Comparison of ENCODE assay signal across 1 cellular context in the genomic region with DNA sequence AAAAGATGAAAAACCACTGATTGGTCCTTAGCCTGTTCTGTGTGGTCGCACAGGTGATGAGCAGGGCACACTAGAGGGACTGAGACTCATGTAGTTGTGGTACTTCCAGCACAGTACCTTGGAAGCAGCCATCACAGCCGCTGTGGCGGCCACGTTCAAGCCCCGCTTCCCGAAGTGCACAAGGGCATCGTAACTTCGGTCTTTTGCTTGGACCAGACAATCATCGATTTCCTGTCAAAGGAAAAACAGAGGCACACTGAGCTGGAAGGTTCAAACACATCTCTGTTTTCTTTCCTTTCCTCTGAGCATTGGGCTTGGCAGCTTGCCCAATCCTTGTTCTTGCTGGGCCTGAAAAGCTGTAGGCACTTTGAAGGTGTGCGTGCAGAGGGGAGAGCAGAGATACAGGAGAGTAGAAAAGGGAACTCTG.
TF ChIP-seq lines count a peak whose summit lies in the region.

No MANE protein-coding gene starts in this region.

TF ChIP-seq in HepG2, 621 proteins besides CTCF, POLR2A, EP300 and RAD21 (continues in another document):
- TF ChIP-seq SP5 (CRISPR knock-in tag; IDR thresholded peaks at IDR 0.05; ENCODE audit: borderline replicate concordance, low read depth) (no peak), PLRG1 (conservative IDR thresholded peaks at IDR 0.05) (no peak), TCF7 (IDR thresholded peaks at IDR 0.05; ENCODE audit: low read depth) (peak; percentile 80), ZNF709 (CRISPR knock-in tag; IDR thresholded peaks at IDR 0.05) (no peak), NFKBIZ (CRISPR knock-in tag; IDR thresholded peaks at IDR 0.05) (0 out of 2 replicates have a peak, but pooled peaks have one; percentile 31), ZNF772 (CRISPR knock-in tag; IDR thresholded peaks at IDR 0.05) (no peak), KDM2A (CRISPR knock-in tag; IDR thresholded peaks at IDR 0.05; ENCODE audit: borderline replicate concordance, low read depth) (peak; percentile 63), ZNF224 (CRISPR knock-in tag; IDR thresholded peaks at IDR 0.05) (no peak), MXD4 (CRISPR knock-in tag; IDR thresholded peaks at IDR 0.05) (no peak), BCL6 (CRISPR knock-in tag; IDR thresholded peaks at IDR 0.05) (peak; percentile 93), SP140L (CRISPR knock-in tag; IDR thresholded peaks at IDR 0.05; ENCODE audit: borderline replicate concordance) (no peak), ETV5 (CRISPR knock-in tag; IDR thresholded peaks at IDR 0.05; ENCODE audit: borderline replicate concordance) (peak; percentile 77; the same call in 1 of the 2 replicates), ZNF562 (CRISPR knock-in tag; IDR thresholded peaks at IDR 0.05; ENCODE audit: borderline replicate concordance) (no peak), ZMYM4 (CRISPR knock-in tag; IDR thresholded peaks at IDR 0.05) (peak; percentile 79), ZNF790 (CRISPR knock-in tag; IDR thresholded peaks at IDR 0.05; ENCODE audit: borderline replicate concordance) (no peak), SRY (CRISPR knock-in tag; IDR thresholded peaks at IDR 0.05) (no peak), NBN (conservative IDR thresholded peaks at IDR 0.05) (no peak), ZNF788 (CRISPR knock-in tag; IDR thresholded peaks at IDR 0.05; ENCODE audit: borderline replicate concordance) (peak; percentile 28; the same call in 1 of the 2 replicates), NONO (IDR thresholded peaks at IDR 0.05) (no peak), NONO (CRISPR knock-in tag; conservative IDR thresholded peaks at IDR 0.05) (peak; percentile 68), EED (CRISPR knock-in tag; IDR thresholded peaks at IDR 0.05) (no peak), ZKSCAN1 (IDR thresholded peaks at IDR 0.05; ENCODE audit: low read length) (no peak), CCDC6 (CRISPR knock-in tag; IDR thresholded peaks at IDR 0.05) (no peak), NCOA2 (CRISPR knock-in tag; IDR thresholded peaks at IDR 0.05) (peak; percentile 72), NKX3-1 (CRISPR knock-in tag; IDR thresholded peaks at IDR 0.05) (no peak), HHEX (CRISPR knock-in tag; IDR thresholded peaks at IDR 0.05) (no peak), ZNF468 (CRISPR knock-in tag; IDR thresholded peaks at IDR 0.05) (no peak), ZNF557 (CRISPR knock-in tag; IDR thresholded peaks at IDR 0.05) (no peak), ATRX (CRISPR knock-in tag; IDR thresholded peaks at IDR 0.05; ENCODE audit: borderline replicate concordance) (no peak), NAIF1 (CRISPR knock-in tag; IDR thresholded peaks at IDR 0.05; ENCODE audit: borderline replicate concordance) (no peak), ZNF619 (CRISPR knock-in tag; IDR thresholded peaks at IDR 0.05) (no peak), NFE2L1 (CRISPR knock-in tag; IDR thresholded peaks at IDR 0.05; ENCODE audit: borderline replicate concordance) (no peak), ATAD3A (CRISPR knock-in tag; IDR thresholded peaks at IDR 0.05) (no peak), ZNF451 (CRISPR knock-in tag; IDR thresholded peaks at IDR 0.05) (no peak), AGO1 (IDR thresholded peaks at IDR 0.05; ENCODE audit: low read depth, low read length, poor library complexity, severe bottlenecking) (no peak), MAF1 (CRISPR knock-in tag; IDR thresholded peaks at IDR 0.05; ENCODE audit: borderline replicate concordance) (no peak), ZBTB42 (CRISPR knock-in tag; IDR thresholded peaks at IDR 0.05) (no peak), ZSCAN30 (CRISPR knock-in tag; IDR thresholded peaks at IDR 0.05) (no peak)
- TF ChIP-seq, protein P1, sequence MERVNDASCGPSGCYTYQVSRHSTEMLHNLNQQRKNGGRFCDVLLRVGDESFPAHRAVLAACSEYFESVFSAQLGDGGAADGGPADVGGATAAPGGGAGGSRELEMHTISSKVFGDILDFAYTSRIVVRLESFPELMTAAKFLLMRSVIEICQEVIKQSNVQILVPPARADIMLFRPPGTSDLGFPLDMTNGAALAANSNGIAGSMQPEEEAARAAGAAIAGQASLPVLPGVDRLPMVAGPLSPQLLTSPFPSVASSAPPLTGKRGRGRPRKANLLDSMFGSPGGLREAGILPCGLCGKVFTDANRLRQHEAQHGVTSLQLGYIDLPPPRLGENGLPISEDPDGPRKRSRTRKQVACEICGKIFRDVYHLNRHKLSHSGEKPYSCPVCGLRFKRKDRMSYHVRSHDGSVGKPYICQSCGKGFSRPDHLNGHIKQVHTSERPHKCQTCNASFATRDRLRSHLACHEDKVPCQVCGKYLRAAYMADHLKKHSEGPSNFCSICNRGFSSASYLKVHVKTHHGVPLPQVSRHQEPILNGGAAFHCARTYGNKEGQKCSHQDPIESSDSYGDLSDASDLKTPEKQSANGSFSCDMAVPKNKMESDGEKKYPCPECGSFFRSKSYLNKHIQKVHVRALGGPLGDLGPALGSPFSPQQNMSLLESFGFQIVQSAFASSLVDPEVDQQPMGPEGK (CRISPR knock-in tag; IDR thresholded peaks at IDR 0.05), result peak; percentile 9; the same call in 1 of the 2 replicates
- TF ChIP-seq, protein P2, sequence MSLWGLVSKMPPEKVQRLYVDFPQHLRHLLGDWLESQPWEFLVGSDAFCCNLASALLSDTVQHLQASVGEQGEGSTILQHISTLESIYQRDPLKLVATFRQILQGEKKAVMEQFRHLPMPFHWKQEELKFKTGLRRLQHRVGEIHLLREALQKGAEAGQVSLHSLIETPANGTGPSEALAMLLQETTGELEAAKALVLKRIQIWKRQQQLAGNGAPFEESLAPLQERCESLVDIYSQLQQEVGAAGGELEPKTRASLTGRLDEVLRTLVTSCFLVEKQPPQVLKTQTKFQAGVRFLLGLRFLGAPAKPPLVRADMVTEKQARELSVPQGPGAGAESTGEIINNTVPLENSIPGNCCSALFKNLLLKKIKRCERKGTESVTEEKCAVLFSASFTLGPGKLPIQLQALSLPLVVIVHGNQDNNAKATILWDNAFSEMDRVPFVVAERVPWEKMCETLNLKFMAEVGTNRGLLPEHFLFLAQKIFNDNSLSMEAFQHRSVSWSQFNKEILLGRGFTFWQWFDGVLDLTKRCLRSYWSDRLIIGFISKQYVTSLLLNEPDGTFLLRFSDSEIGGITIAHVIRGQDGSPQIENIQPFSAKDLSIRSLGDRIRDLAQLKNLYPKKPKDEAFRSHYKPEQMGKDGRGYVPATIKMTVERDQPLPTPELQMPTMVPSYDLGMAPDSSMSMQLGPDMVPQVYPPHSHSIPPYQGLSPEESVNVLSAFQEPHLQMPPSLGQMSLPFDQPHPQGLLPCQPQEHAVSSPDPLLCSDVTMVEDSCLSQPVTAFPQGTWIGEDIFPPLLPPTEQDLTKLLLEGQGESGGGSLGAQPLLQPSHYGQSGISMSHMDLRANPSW (CRISPR knock-in tag; IDR thresholded peaks at IDR 0.05; ENCODE audit: borderline replicate concordance), result no peak
- TF ChIP-seq, protein P3, sequence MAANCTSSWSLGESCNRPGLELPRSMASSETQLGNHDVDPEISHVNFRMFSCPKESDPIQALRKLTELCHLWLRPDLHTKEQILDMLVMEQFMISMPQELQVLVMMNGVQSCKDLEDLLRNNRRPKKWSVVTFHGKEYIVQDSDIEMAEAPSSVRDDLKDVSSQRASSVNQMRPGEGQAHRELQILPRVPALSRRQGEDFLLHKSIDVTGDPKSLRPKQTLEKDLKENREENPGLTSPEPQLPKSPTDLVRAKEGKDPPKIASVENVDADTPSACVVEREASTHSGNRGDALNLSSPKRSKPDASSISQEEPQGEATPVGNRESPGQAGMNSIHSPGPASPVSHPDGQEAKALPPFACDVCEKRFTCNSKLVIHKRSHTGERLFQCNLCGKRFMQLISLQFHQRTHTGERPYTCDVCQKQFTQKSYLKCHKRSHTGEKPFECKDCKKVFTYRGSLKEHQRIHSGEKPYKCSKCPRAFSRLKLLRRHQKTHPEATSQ (CRISPR knock-in tag; IDR thresholded peaks at IDR 0.05; ENCODE audit: borderline replicate concordance), result peak; percentile 57; the same call in 1 of the 2 replicates
- TF ChIP-seq, protein P4, sequence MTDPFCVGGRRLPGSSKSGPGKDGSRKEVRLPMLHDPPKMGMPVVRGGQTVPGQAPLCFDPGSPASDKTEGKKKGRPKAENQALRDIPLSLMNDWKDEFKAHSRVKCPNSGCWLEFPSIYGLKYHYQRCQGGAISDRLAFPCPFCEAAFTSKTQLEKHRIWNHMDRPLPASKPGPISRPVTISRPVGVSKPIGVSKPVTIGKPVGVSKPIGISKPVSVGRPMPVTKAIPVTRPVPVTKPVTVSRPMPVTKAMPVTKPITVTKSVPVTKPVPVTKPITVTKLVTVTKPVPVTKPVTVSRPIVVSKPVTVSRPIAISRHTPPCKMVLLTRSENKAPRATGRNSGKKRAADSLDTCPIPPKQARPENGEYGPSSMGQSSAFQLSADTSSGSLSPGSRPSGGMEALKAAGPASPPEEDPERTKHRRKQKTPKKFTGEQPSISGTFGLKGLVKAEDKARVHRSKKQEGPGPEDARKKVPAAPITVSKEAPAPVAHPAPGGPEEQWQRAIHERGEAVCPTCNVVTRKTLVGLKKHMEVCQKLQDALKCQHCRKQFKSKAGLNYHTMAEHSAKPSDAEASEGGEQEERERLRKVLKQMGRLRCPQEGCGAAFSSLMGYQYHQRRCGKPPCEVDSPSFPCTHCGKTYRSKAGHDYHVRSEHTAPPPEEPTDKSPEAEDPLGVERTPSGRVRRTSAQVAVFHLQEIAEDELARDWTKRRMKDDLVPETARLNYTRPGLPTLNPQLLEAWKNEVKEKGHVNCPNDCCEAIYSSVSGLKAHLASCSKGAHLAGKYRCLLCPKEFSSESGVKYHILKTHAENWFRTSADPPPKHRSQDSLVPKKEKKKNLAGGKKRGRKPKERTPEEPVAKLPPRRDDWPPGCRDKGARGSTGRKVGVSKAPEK (CRISPR knock-in tag; IDR thresholded peaks at IDR 0.05; ENCODE audit: borderline replicate concordance), result 0 out of 2 replicates have a peak, but pooled peaks have one; percentile 33
- TF ChIP-seq, protein P5, sequence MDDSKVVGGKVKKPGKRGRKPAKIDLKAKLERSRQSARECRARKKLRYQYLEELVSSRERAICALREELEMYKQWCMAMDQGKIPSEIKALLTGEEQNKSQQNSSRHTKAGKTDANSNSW (CRISPR knock-in tag; IDR thresholded peaks at IDR 0.05; ENCODE audit: borderline replicate concordance), result no peak
- TF ChIP-seq, protein P6, sequence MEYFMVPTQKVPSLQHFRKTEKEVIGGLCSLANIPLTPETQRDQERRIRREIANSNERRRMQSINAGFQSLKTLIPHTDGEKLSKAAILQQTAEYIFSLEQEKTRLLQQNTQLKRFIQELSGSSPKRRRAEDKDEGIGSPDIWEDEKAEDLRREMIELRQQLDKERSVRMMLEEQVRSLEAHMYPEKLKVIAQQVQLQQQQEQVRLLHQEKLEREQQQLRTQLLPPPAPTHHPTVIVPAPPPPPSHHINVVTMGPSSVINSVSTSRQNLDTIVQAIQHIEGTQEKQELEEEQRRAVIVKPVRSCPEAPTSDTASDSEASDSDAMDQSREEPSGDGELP (IDR thresholded peaks at IDR 0.05; ENCODE audit: borderline replicate concordance, low read depth), result no peak
- TF ChIP-seq, protein P7, sequence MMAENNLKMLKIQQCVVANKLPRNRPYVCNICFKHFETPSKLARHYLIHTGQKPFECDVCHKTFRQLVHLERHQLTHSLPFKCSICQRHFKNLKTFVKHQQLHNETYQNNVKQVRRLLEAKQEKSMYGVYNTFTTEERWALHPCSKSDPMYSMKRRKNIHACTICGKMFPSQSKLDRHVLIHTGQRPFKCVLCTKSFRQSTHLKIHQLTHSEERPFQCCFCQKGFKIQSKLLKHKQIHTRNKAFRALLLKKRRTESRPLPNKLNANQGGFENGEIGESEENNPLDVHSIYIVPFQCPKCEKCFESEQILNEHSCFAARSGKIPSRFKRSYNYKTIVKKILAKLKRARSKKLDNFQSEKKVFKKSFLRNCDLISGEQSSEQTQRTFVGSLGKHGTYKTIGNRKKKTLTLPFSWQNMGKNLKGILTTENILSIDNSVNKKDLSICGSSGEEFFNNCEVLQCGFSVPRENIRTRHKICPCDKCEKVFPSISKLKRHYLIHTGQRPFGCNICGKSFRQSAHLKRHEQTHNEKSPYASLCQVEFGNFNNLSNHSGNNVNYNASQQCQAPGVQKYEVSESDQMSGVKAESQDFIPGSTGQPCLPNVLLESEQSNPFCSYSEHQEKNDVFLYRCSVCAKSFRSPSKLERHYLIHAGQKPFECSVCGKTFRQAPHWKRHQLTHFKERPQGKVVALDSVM (CRISPR knock-in tag; IDR thresholded peaks at IDR 0.05), result no peak
- TF ChIP-seq, protein P8, sequence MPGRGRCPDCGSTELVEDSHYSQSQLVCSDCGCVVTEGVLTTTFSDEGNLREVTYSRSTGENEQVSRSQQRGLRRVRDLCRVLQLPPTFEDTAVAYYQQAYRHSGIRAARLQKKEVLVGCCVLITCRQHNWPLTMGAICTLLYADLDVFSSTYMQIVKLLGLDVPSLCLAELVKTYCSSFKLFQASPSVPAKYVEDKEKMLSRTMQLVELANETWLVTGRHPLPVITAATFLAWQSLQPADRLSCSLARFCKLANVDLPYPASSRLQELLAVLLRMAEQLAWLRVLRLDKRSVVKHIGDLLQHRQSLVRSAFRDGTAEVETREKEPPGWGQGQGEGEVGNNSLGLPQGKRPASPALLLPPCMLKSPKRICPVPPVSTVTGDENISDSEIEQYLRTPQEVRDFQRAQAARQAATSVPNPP (CRISPR knock-in tag; IDR thresholded peaks at IDR 0.05), result no peak
- TF ChIP-seq, protein P9, sequence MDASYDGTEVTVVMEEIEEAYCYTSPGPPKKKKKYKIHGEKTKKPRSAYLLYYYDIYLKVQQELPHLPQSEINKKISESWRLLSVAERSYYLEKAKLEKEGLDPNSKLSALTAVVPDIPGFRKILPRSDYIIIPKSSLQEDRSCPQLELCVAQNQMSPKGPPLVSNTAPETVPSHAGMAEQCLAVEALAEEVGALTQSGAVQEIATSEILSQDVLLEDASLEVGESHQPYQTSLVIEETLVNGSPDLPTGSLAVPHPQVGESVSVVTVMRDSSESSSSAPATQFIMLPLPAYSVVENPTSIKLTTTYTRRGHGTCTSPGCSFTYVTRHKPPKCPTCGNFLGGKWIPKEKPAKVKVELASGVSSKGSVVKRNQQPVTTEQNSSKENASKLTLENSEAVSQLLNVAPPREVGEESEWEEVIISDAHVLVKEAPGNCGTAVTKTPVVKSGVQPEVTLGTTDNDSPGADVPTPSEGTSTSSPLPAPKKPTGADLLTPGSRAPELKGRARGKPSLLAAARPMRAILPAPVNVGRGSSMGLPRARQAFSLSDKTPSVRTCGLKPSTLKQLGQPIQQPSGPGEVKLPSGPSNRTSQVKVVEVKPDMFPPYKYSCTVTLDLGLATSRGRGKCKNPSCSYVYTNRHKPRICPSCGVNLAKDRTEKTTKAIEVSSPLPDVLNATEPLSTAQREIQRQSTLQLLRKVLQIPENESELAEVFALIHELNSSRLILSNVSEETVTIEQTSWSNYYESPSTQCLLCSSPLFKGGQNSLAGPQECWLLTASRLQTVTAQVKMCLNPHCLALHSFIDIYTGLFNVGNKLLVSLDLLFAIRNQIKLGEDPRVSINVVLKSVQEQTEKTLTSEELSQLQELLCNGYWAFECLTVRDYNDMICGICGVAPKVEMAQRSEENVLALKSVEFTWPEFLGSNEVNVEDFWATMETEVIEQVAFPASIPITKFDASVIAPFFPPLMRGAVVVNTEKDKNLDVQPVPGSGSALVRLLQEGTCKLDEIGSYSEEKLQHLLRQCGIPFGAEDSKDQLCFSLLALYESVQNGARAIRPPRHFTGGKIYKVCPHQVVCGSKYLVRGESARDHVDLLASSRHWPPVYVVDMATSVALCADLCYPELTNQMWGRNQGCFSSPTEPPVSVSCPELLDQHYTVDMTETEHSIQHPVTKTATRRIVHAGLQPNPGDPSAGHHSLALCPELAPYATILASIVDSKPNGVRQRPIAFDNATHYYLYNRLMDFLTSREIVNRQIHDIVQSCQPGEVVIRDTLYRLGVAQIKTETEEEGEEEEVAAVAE (CRISPR knock-in tag; IDR thresholded peaks at IDR 0.05; ENCODE audit: borderline replicate concordance), result no peak
